ENCODE assay signal across 7 cellular contexts in genomic region chr7:37673523-37673922, GRCh38. TPM values are rescaled to one million over a fixed set of nuclear protein-coding genes. Genes with fewer than 3 reads are reported as not detected.
"Had no signal": no experiment of that assay in that cellular context is flagged by ENCODE, and none has a peak within 500 bp of the region (broad histone marks: within the 10 kb centered on the region; RNA-seq: fewer than 3 reads in every experiment).

No MANE protein-coding gene starts in this region.

- H3K4me3 ChIP-seq: HAP-1, K562 had no signal

- DNase-seq: GOT3, H7, IMR-90 had no signal

- H3K9me3 ChIP-seq: HAP-1 had no signal

- H3K4me1 ChIP-seq: HAP-1 had no signal

- H3K36me3 ChIP-seq: HAP-1 had no signal

RNA-seq across cellular contexts. Expression of gene GPR141, which starts 10.0 kb away (rescaled TPM):
- total RNA-seq: H4, H7, HT1080, IMR-90, K562 had no signal
- polyA plus RNA-seq: IMR-90, K562 had no signal
